ENCODE assay signal across 28 cellular contexts in the genomic region with DNA sequence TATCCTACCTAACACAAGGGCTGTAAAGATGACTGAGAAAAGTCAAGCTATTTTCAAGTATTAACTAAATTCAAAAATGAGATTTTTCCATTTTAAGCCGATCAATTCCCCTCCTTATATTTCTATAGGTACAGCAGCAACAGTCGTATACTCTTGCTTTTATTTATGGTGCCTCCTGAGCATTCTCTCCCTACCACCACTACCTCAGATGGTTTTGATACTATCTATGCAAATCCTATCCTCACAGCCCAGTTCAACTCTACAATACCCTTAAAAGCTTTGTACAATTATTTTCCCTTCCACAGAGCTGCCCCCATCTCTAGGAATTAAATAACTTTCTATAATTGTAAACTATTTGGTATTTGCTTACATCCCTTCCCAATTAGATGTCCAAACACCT. TPM values are rescaled to one million over a fixed set of nuclear protein-coding genes. Genes with fewer than 3 reads are reported as not detected.
DNase-seq lines count a peak whose midpoint lies in the region; ATAC-seq lines count a peak whose summit lies in the region.
"Had no signal": no experiment of that assay in that cellular context is flagged by ENCODE, and none has a peak within 500 bp of the region (broad histone marks: within the 10 kb centered on the region; RNA-seq: fewer than 3 reads in every experiment).

No MANE protein-coding gene starts in this region.

- peak overlapping the region; percentile 17 for H3K27ac Mint-ChIP-seq in stimulated activated memory B cell treated with anti-CD40 and anti-IgM and Interleukin-4, amounts not matched to agents 10 μg/mL and 1 μg/mL and 100 μg/mL, for 72 hours
- H3K27ac Mint-ChIP-seq: activated naive CD4-positive, alpha-beta T cell treated with anti-CD3 and anti-CD28 coated beads for 36 hours; activated T-cell treated with anti-CD3 and anti-CD28 coated beads, Interleukin-2, amount 50 U/mL, for 72 hours; brain; neural progenitor cell had no signal

- H3K9me3 Mint-ChIP-seq in stimulated activated memory B cell treated with anti-CD40 and anti-IgM and Interleukin-4, amounts not matched to agents 10 μg/mL and 1 μg/mL and 100 μg/mL, for 72 hours, result no peaks in the 10 kb centered on the region
- H3K9me3 Mint-ChIP-seq: activated naive CD4-positive, alpha-beta T cell treated with anti-CD3 and anti-CD28 coated beads for 36 hours; activated T-cell treated with anti-CD3 and anti-CD28 coated beads, Interleukin-2, amount 50 U/mL, for 72 hours; brain; memory B cell; neural progenitor cell had no signal

- peaks cover 14% of the 10 kb centered on the region for H3K4me1 Mint-ChIP-seq in stimulated activated memory B cell treated with anti-CD40 and anti-IgM and Interleukin-4, amounts not matched to agents 10 μg/mL and 1 μg/mL and 100 μg/mL, for 72 hours
- H3K4me1 Mint-ChIP-seq: brain, neural progenitor cell had no signal

- H3K4me3 Mint-ChIP-seq in stimulated activated memory B cell treated with anti-CD40 and anti-IgM and Interleukin-4, amounts not matched to agents 10 μg/mL and 1 μg/mL and 100 μg/mL, for 72 hours, result no peak overlapping the region
- H3K4me3 Mint-ChIP-seq: activated naive CD4-positive, alpha-beta T cell treated with anti-CD3 and anti-CD28 coated beads for 36 hours; activated T-cell treated with anti-CD3 and anti-CD28 coated beads, Interleukin-2, amount 50 U/mL, for 72 hours; brain; memory B cell; neural progenitor cell had no signal

- DNase-seq in G401 (ENCODE audit: low spot score), result no peak
- DNase-seq in effector CD4-positive, alpha-beta T cell, result no peak
- DNase-seq: activated CD4-positive, alpha-beta T cell treated with anti-CD3 and anti-CD28 coated beads, Interleukin-2, amount 50 U/mL, for 4 hours; activated naive CD4-positive, alpha-beta T cell treated with anti-CD3 and anti-CD28 coated beads for 36 hours; activated T-cell treated with anti-CD3 and anti-CD28 coated beads, Interleukin-2, amount 50 U/mL, for 72 hours; COR-L47; DMS79; dorsolateral prefrontal cortex; GF-D8; hippocampal formation; NCI-H1048; NCI-H1694; NCI-H510A; right cardiac atrium; SHP77 treated with DMSO at 0.1 percent for 48 hours; stimulated activated CD4-positive, alpha-beta T cell treated with anti-CD3 and anti-CD28 coated beads, Interleukin-2, amount 100 ng/mL, for 48 hours; T1000; upper lobe of right lung had no signal

- in situ Hi-C loops in G401 (cut with HindIII; ENCODE audit: low sequenced_read_pairs), result no loop called here

- H3K27me3 Mint-ChIP-seq in stimulated activated memory B cell treated with anti-CD40 and anti-IgM and Interleukin-4, amounts not matched to agents 10 μg/mL and 1 μg/mL and 100 μg/mL, for 72 hours, result no peaks in the 10 kb centered on the region
- H3K27me3 Mint-ChIP-seq: memory B cell had no signal

- H3K36me3 Mint-ChIP-seq in stimulated activated memory B cell treated with anti-CD40 and anti-IgM and Interleukin-4, amounts not matched to agents 10 μg/mL and 1 μg/mL and 100 μg/mL, for 72 hours, result peaks cover 66% of the 10 kb centered on the region
- H3K36me3 Mint-ChIP-seq: brain, neural progenitor cell had no signal

- ATAC-seq in GM19467 (IDR thresholded peaks at IDR 0.05; ENCODE audit: unreplicated experiment), result peak; percentile 29
- peak; percentile 37 for ATAC-seq in HG02884 (IDR thresholded peaks at IDR 0.05; ENCODE audit: unreplicated experiment)
- ATAC-seq in HG03442 (IDR thresholded peaks at IDR 0.05; ENCODE audit: unreplicated experiment), result peak; percentile 28
- ATAC-seq in stimulated activated memory B cell treated with anti-CD40 and anti-IgM and Interleukin-4, amounts not matched to agents 10 μg/mL and 1 μg/mL and 100 μg/mL, for 72 hours, result no peak
- no peak for ATAC-seq in HG03196 (IDR thresholded peaks at IDR 0.05; ENCODE audit: unreplicated experiment)
- ATAC-seq: activated T-cell treated with anti-CD3 and anti-CD28 coated beads, Interleukin-2, amount 50 U/mL, for 72 hours; HCT116; Panc1; right cardiac atrium; upper lobe of right lung had no signal

RNA-seq across cellular contexts. Expression of a gene that starts 52.1 kb away (rescaled TPM):
- 7.5 and 9.7 TPM in 2 replicates for total RNA-seq in G401 (2014; rRNA removed; shearing (Covaris generic))

Comparison
In these comparisons a context has a peak if more than half of its experiments do, and no peak if none do; other contexts are left out.
1. ATAC-seq: peak in GM19467 (single experiment), HG02884 (single experiment) and HG03442 (single experiment); none in stimulated activated memory B cell treated with anti-CD40 and anti-IgM and Interleukin-4, amounts not matched to agents 10 μg/mL and 1 μg/mL and 100 μg/mL, for 72 hours (single experiment) and HG03196 (single experiment).